ENCODE assay signal across 21 cellular contexts in genomic region chr12:116661341-116661740, GRCh38.
"Had no signal": no experiment of that assay in that cellular context is flagged by ENCODE, and none has a peak within 500 bp of the region (broad histone marks: within the 10 kb centered on the region; RNA-seq: fewer than 3 reads in every experiment).

No MANE protein-coding gene starts in this region.

- H3K4me3 ChIP-seq: body of pancreas, cardiac muscle cell, heart right ventricle, thoracic aorta, upper lobe of left lung had no signal

- H3K9me3 ChIP-seq: body of pancreas, heart right ventricle, thoracic aorta, upper lobe of left lung had no signal

- ATAC-seq: activated CD4-positive, CD25-positive, alpha-beta regulatory T cell treated with anti-CD3 and anti-CD28 coated beads, Interleukin-2, amount 50 U/mL, for 24 hours; activated CD8-positive, alpha-beta memory T cell treated with anti-CD3 and anti-CD28 coated beads, Interleukin-2, amount 10 ng/mL, durations not matched to agents 7 days and 5 days; activated CD8-positive, alpha-beta T cell treated with anti-CD3 and anti-CD28 coated beads for 36 hours; body of pancreas; heart right ventricle; left lobe of liver; naive thymus-derived CD4-positive, alpha-beta T cell; stimulated activated naive B cell treated with anti-CD40 and anti-IgM and Interleukin-4, amounts not matched to agents 10 μg/mL and 1 μg/mL and 100 μg/mL, for 72 hours had no signal

- H3K36me3 ChIP-seq: cardiac muscle cell, heart right ventricle, thoracic aorta, upper lobe of left lung had no signal

- FAIRE-seq: endometrium had no signal

- DNase-seq: activated CD4-positive, alpha-beta T cell treated with anti-CD3 and anti-CD28 coated beads, Interleukin-2, amount 10 ng/mL, durations not matched to agents 7 days and 5 days; activated CD8-positive, alpha-beta memory T cell treated with anti-CD3 and anti-CD28 coated beads, Interleukin-2, amount 10 ng/mL, durations not matched to agents 7 days and 5 days; activated CD8-positive, alpha-beta T cell treated with anti-CD3 and anti-CD28 coated beads for 36 hours; activated gamma-delta T cell treated with Interleukin-2 at 50 U/mL for 16 hours; activated T-cell treated with anti-CD3 and anti-CD28 coated beads for 4 hours; anterior cingulate cortex; body of pancreas; heart right ventricle; immature natural killer cell; naive thymus-derived CD4-positive, alpha-beta T cell; retina; stimulated activated CD4-positive, alpha-beta T cell treated with anti-CD3 and anti-CD28 coated beads, Interleukin-2, amount 100 ng/mL, for 48 hours; stimulated activated CD8-positive, alpha-beta memory T cell treated with anti-CD3 and anti-CD28 coated beads, Interleukin-4, amount 100 ng/mL, for 48 hours; stimulated activated naive B cell treated with anti-CD40 and anti-IgM and Interleukin-4, amounts not matched to agents 10 μg/mL and 1 μg/mL and 100 μg/mL, for 72 hours; T1000; upper lobe of left lung had no signal

- H3K27me3 ChIP-seq: body of pancreas, cardiac muscle cell, heart right ventricle, upper lobe of left lung had no signal

- H3K27ac ChIP-seq: body of pancreas, cardiac muscle cell, heart right ventricle, thoracic aorta had no signal
